Comparison of ENCODE assay signal across 38 cellular contexts in genomic region chr6:73200247-73200646, GRCh38. TPM values are rescaled to one million over a fixed set of nuclear protein-coding genes. Genes with fewer than 3 reads are reported as not detected.
"Had no signal": no experiment of that assay in that cellular context is flagged by ENCODE, and none has a peak within 500 bp of the region (broad histone marks: within the 10 kb centered on the region; RNA-seq: fewer than 3 reads in every experiment).

No MANE protein-coding gene starts in this region.

- H3K27me3 ChIP-seq: MG63 had no signal

- H3K36me3 ChIP-seq: MG63 had no signal

- H3K4me3 ChIP-seq: MG63 had no signal

- H3K4me2 ChIP-seq: KMS-11 had no signal

- H3K27ac ChIP-seq: KMS-11 had no signal

- DNase-seq: Karpas-422, Kasumi-1, KG1, MG63, MM.1S, NCI-H1048, NCI-H1092, NCI-H1092 treated with DMSO at 0.1 percent for 48 hours, NCI-H1105, NCI-H1105 treated with DMSO at 0.1 percent for 48 hours, NCI-H1417, NCI-H1417 treated with DMSO at 0.1 percent for 48 hours, NCI-H1436, NCI-H1436 treated with DMSO at 0.1 percent for 48 hours, NCI-H146, NCI-H1694, NCI-H1694 treated with DMSO at 0.1 percent for 48 hours, NCI-H187, NCI-H187 treated with DMSO at 0.1 percent for 48 hours, NCI-H1930, NCI-H2029, NCI-H2029 treated with DMSO at 0.1 percent for 48 hours, NCI-H2081, NCI-H2081 treated with DMSO at 0.1 percent for 48 hours, NCI-H2107, NCI-H2171, NCI-H2171 treated with DMSO at 0.1 percent for 48 hours, NCI-H2227 treated with DMSO at 0.1 percent for 48 hours, NCI-H226, NCI-H345, NCI-H446, NCI-H446 treated with DMSO at 0.1 percent for 48 hours, NCI-H510A had no signal

- H3K9me3 ChIP-seq: MG63 had no signal

RNA-seq across cellular contexts. Expression of gene KHDC1L, which starts 25.0 kb away (rescaled TPM):
- total RNA-seq: LHCN-M2, M059J, MCF 10A, NCI-H460 had no signal
